Comparison of ENCODE assay signal across 5 cellular contexts in genomic region chr2:8026381-8026780, GRCh38.
"Had no signal": no experiment of that assay in that cellular context is flagged by ENCODE, and none has a peak within 500 bp of the region (broad histone marks: within the 10 kb centered on the region; RNA-seq: fewer than 3 reads in every experiment).

No MANE protein-coding gene starts in this region.

- H3K4me3 Mint-ChIP-seq: GM23338, H9 had no signal

- H3K4me2 ChIP-seq: GM23338 had no signal

- ATAC-seq: GM23338, K562 had no signal

- H3K27ac Mint-ChIP-seq: GM23338, H9 had no signal

- H2AFZ ChIP-seq: GM23338 had no signal

- DNase-seq: H9, HCEC 1CT, IMR-90 had no signal

- H3K4me1 Mint-ChIP-seq: GM23338, H9 had no signal

- H3K4me3 ChIP-seq: GM23338, K562 had no signal
